8 cellular contexts compared by ENCODE assay signal in the genomic region with DNA sequence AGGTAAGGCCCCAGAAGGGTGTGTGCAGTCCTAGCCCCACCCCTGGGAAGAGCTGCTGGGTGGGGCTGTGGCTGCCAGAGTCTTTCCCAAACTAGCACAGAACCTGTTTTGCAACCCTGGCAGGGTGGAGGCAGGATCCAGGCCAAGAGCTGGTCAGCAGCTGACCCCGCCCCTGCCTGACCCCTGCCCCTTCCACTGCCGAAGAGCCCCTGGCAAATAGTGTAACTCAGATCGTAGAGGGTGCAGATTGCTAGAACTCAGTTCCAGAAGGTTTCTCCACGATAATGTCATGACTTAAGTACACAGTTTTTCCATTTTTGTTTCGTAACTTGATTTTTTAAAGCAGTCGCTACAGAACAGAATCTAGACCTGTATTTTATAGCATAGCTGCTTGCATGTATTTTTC. TPM values are rescaled to one million over a fixed set of nuclear protein-coding genes. Genes with fewer than 3 reads are reported as not detected.
DNase-seq lines count a peak whose midpoint lies in the region; ATAC-seq and TF ChIP-seq lines count a peak whose summit lies in the region.

No MANE protein-coding gene starts in this region.

- no peak for TF ChIP-seq CTCF in heart left ventricle (IDR thresholded peaks at IDR 0.05)

- peak overlapping the region; percentile 99 for H3K27ac Mint-ChIP-seq in activated CD8-positive, alpha-beta T cell treated with anti-CD3 and anti-CD28 coated beads, Interleukin-2, amount 10 ng/mL, durations not matched to agents 7 days and 5 days

- CTCF ChIA-PET in activated CD8-positive, alpha-beta T cell treated with anti-CD3 and anti-CD28 coated beads, Interleukin-2, amount 10 ng/mL, durations not matched to agents 7 days and 5 days (lab: Charles Lee), result interaction anchor here (1.0 to 8.5 kb wide), 9 partner anchors 10 to 111 kb away, joined by 3 to 156 read pairs (median 9); a partner anchor contains a TSS

- no peak for TF ChIP-seq POLR2A in heart left ventricle (IDR thresholded peaks at IDR 0.05)

- H3K27ac ChIP-seq in HUES48 (ENCODE audit: low read depth, low read length), result peak overlapping the region; percentile 71
- H3K27ac ChIP-seq in heart left ventricle, result peak overlapping the region; percentile 61 to 100 (median 82)

- no peak overlapping the region for H3K9ac ChIP-seq in HUES48 (ENCODE audit: low read depth, low read length)

- peak overlapping the region; percentile 87 for H3K4me3 Mint-ChIP-seq in activated CD8-positive, alpha-beta T cell treated with anti-CD3 and anti-CD28 coated beads, Interleukin-2, amount 10 ng/mL, durations not matched to agents 7 days and 5 days

- peaks cover 71% of the 10 kb centered on the region for H3K4me1 Mint-ChIP-seq in activated CD8-positive, alpha-beta T cell treated with anti-CD3 and anti-CD28 coated beads, Interleukin-2, amount 10 ng/mL, durations not matched to agents 7 days and 5 days (ENCODE audit: low read depth)

- no peak for DNase-seq in activated CD8-positive, alpha-beta T cell treated with anti-CD3 and anti-CD28 coated beads, Interleukin-2, amount 10 ng/mL, durations not matched to agents 7 days and 5 days
- peak in 3 of 5 donors; percentile 76 to 83 (median 81) for DNase-seq in heart left ventricle
- DNase-seq in sciatic nerve (ENCODE audit: low spot score), result peak; percentile 83
- no peak for DNase-seq in KBM-7

- in situ Hi-C loops in KBM-7 (cut with MboI; ENCODE audit: low pct_unique_long_range_greater_than_20kb, low sequenced_read_pairs), result no loop called here

- ATAC-seq in activated CD8-positive, alpha-beta T cell treated with anti-CD3 and anti-CD28 coated beads, Interleukin-2, amount 10 ng/mL, durations not matched to agents 7 days and 5 days, result no peak
- peak in 3 of 4 donors; percentile 58 to 72 (median 72) for ATAC-seq in heart left ventricle
- peak; percentile 88 for ATAC-seq in sciatic nerve
- ATAC-seq in HG02642 (IDR thresholded peaks at IDR 0.05; ENCODE audit: poor library complexity, unreplicated experiment), result no peak
- ATAC-seq in GM21526 (IDR thresholded peaks at IDR 0.05; ENCODE audit: low FRiP score, unreplicated experiment), result no peak
- no peak for ATAC-seq in HG03139 (IDR thresholded peaks at IDR 0.05; ENCODE audit: unreplicated experiment)

- 15 to 36% (median 18%) methylated on average over 6 of the region's 6 CpGs for WGBS in heart left ventricle, 4 donors

- no peaks in the 10 kb centered on the region for H3K9me3 Mint-ChIP-seq in activated CD8-positive, alpha-beta T cell treated with anti-CD3 and anti-CD28 coated beads, Interleukin-2, amount 10 ng/mL, durations not matched to agents 7 days and 5 days (ENCODE audit: insufficient read depth)

- POLR2A ChIA-PET in activated CD8-positive, alpha-beta T cell treated with anti-CD3 and anti-CD28 coated beads, Interleukin-2, amount 10 ng/mL, durations not matched to agents 7 days and 5 days (lab: Charles Lee), result interaction anchor here (1.0 to 7.5 kb wide), 8 partner anchors 8 to 173 kb away, joined by 3 to 124 read pairs (median 12); a partner anchor contains a TSS

- peaks cover 42% of the 10 kb centered on the region for H3K36me3 Mint-ChIP-seq in activated CD8-positive, alpha-beta T cell treated with anti-CD3 and anti-CD28 coated beads, Interleukin-2, amount 10 ng/mL, durations not matched to agents 7 days and 5 days (ENCODE audit: low read depth)

- H3K4me3 ChIP-seq in HUES48 (ENCODE audit: low read depth, low read length) (peak overlapping the region; percentile 20; the same call in 1 of the 2 replicates), heart left ventricle (peak overlapping the region in 9 of 12 donors; percentile 3 to 48 (median 28))

- no peaks in the 10 kb centered on the region for H3K27me3 Mint-ChIP-seq in activated CD8-positive, alpha-beta T cell treated with anti-CD3 and anti-CD28 coated beads, Interleukin-2, amount 10 ng/mL, durations not matched to agents 7 days and 5 days (ENCODE audit: low read depth)

- intact Hi-C loops in heart left ventricle (cut with DNase I), result loop anchor here in 4 of 10 donors (1.0 to 5.0 kb wide), 5 partner anchors 14 to 86 kb away; no protein-coding TSS in a partner anchor
- intact Hi-C loops in sciatic nerve (cut with DNase I), result no loop called here

- H3K9me3 ChIP-seq in HUES48 (ENCODE audit: control insufficient read depth, insufficient read depth, low read length) (no peaks in the 10 kb centered on the region), heart left ventricle (no peaks in the 10 kb centered on the region)

- no peaks in the 10 kb centered on the region for H3K27me3 ChIP-seq in HUES48 (ENCODE audit: control insufficient read depth, insufficient read depth, low read length)
- H3K27me3 ChIP-seq in heart left ventricle, result no peaks in the 10 kb centered on the region

- peaks cover 27% of the 10 kb centered on the region for H3K4me1 ChIP-seq in HUES48 (ENCODE audit: control insufficient read depth, insufficient read depth, low read length)
- peaks cover 48 to 78% (median 75%) of the 10 kb centered on the region in 12 donors for H3K4me1 ChIP-seq in heart left ventricle

- peaks cover 10% of the 10 kb centered on the region; the same call in 1 of the 2 replicates for H3K36me3 ChIP-seq in HUES48 (ENCODE audit: control insufficient read depth, insufficient read depth, low read length)
- H3K36me3 ChIP-seq in heart left ventricle, result peaks cover 0 to 45% (median 36%) of the 10 kb centered on the region in 9 donors

RNA-seq across cellular contexts. Expression of a gene that starts 26.7 kb away (rescaled TPM):
- total RNA-seq in activated CD8-positive, alpha-beta T cell treated with anti-CD3 and anti-CD28 coated beads, Interleukin-2, amount 10 ng/mL, durations not matched to agents 7 days and 5 days, result 10 to 100 TPM; 24.4 to 25.6 TPM
- total RNA-seq in heart left ventricle (10 to 100 TPM; 14.5 to 32.3 (median 25.9) TPM), sciatic nerve (46.1 TPM)
- 10 to 100 TPM in 1 of 2 donors, 1 to 10 TPM in 1; 7.4 to 27.3 TPM for polyA plus RNA-seq in heart left ventricle

Comparison
In these comparisons a context has a peak if more than half of its experiments do, and no peak if none do; other contexts are left out.
1. ATAC-seq: peak in heart left ventricle (3 of 4) and sciatic nerve (single experiment); none in activated CD8-positive, alpha-beta T cell treated with anti-CD3 and anti-CD28 coated beads, Interleukin-2, amount 10 ng/mL, durations not matched to agents 7 days and 5 days (single experiment), HG02642 (single experiment), GM21526 (single experiment) and HG03139 (single experiment).
2. DNase-seq: peak in heart left ventricle (3 of 5) and sciatic nerve (single experiment); none in activated CD8-positive, alpha-beta T cell treated with anti-CD3 and anti-CD28 coated beads, Interleukin-2, amount 10 ng/mL, durations not matched to agents 7 days and 5 days (single experiment) and KBM-7 (single experiment).